In genomic region chr18:48776641-48777025, GRCh38 we compare ENCODE assay signal across 16 cellular contexts.
DNase-seq lines count a peak whose midpoint lies in the region; ATAC-seq, FAIRE-seq and TF ChIP-seq lines count a peak whose summit lies in the region.
"Had no signal": no experiment of that assay in that cellular context is flagged by ENCODE, and none has a peak within 500 bp of the region (broad histone marks: within the 10 kb centered on the region; RNA-seq: fewer than 3 reads in every experiment).

No MANE protein-coding gene starts in this region.

- no peak overlapping the region for H3K23ac ChIP-seq in trophoblast cell (ENCODE audit: low read length)

- no peak overlapping the region for H4K8ac ChIP-seq in trophoblast cell (ENCODE audit: low read depth, low read length)

- DNase-seq in GM12891 (ENCODE audit: insufficient read length, low spot score) (no peak), OCI-LY7 (ENCODE audit: low spot score) (no peak), fibroblast of peridontal ligament (ENCODE audit: extremely low read depth) (peak; percentile 20), trophoblast cell (no peak), SK-N-SH (no peak), T-cell (no peak), NCI-H69 (lab: John Stamatoyannopoulos, UW) (no peak)
- DNase-seq: GF-D8 had no signal

- no peak for TF ChIP-seq CTCF in OCI-LY7 (conservative IDR thresholded peaks at IDR 0.05; ENCODE audit: low read length)
- no peak for TF ChIP-seq CTCF in SK-N-SH (IDR thresholded peaks at IDR 0.05)

- H3K27ac Mint-ChIP-seq in T-cell = no peak overlapping the region
- H3K27ac Mint-ChIP-seq: activated CD4-positive, alpha-beta memory T cell treated with anti-CD3 and anti-CD28 coated beads, Interleukin-2, amount 10 ng/mL, durations not matched to agents 7 days and 5 days; CD8-positive, alpha-beta T cell; dendritic cell treated with granulocyte-macrophage colony-stimulating factor and Interleukin-4, amounts not matched to agents 40 ng/mL and 50 ng/mL, for 4 days; stimulated activated naive B cell treated with anti-CD40 and anti-IgM and Interleukin-4, amounts not matched to agents 10 μg/mL and 1 μg/mL and 100 μg/mL, for 72 hours had no signal

- no peak overlapping the region for H3K4me3 Mint-ChIP-seq in T-cell
- H3K4me3 Mint-ChIP-seq: activated CD4-positive, alpha-beta memory T cell treated with anti-CD3 and anti-CD28 coated beads, Interleukin-2, amount 10 ng/mL, durations not matched to agents 7 days and 5 days; CD8-positive, alpha-beta T cell; dendritic cell treated with granulocyte-macrophage colony-stimulating factor and Interleukin-4, amounts not matched to agents 40 ng/mL and 50 ng/mL, for 4 days; stimulated activated naive B cell treated with anti-CD40 and anti-IgM and Interleukin-4, amounts not matched to agents 10 μg/mL and 1 μg/mL and 100 μg/mL, for 72 hours had no signal

- H3K9me3 ChIP-seq in OCI-LY7 (ENCODE audit: low read length) (no peaks in the 10 kb centered on the region), trophoblast cell (ENCODE audit: insufficient read depth, low read depth, low read length) (no peaks in the 10 kb centered on the region), SK-N-SH (no peaks in the 10 kb centered on the region)
- H3K9me3 ChIP-seq: breast epithelium, thyroid gland had no signal

- no peaks in the 10 kb centered on the region for H3K9me3 Mint-ChIP-seq in T-cell
- H3K9me3 Mint-ChIP-seq: activated CD4-positive, alpha-beta memory T cell treated with anti-CD3 and anti-CD28 coated beads, Interleukin-2, amount 10 ng/mL, durations not matched to agents 7 days and 5 days; CD8-positive, alpha-beta T cell; dendritic cell treated with granulocyte-macrophage colony-stimulating factor and Interleukin-4, amounts not matched to agents 40 ng/mL and 50 ng/mL, for 4 days had no signal

- peak overlapping the region; percentile 67; the same call in 1 of the 2 replicates for H2AFZ ChIP-seq in OCI-LY7 (ENCODE audit: low read length)
- no peak overlapping the region for H2AFZ ChIP-seq in trophoblast cell (ENCODE audit: insufficient read depth, low read length, poor library complexity)
- no peak overlapping the region for H2AFZ ChIP-seq in SK-N-SH (ENCODE audit: low read depth)

- H3K27me3 ChIP-seq in trophoblast cell (ENCODE audit: insufficient read depth, low read length) = no peaks in the 10 kb centered on the region
- no peaks in the 10 kb centered on the region for H3K27me3 ChIP-seq in SK-N-SH (ENCODE audit: insufficient read depth)
- H3K27me3 ChIP-seq: breast epithelium, thyroid gland had no signal

- no peaks in the 10 kb centered on the region for H3K9me2 ChIP-seq in OCI-LY7 (ENCODE audit: insufficient read depth, low read length)
- H3K9me2 ChIP-seq in SK-N-SH = no peaks in the 10 kb centered on the region

- ATAC-seq in T-cell (replicated peaks in 1 of 4) (no peak), GM19351 (IDR thresholded peaks at IDR 0.05; ENCODE audit: unreplicated experiment) (no peak)

- CTCF ChIA-PET in OCI-LY7 (lab: Charles Lee; ENCODE audit: unreplicated experiment) = no interaction called here
- CTCF ChIA-PET in SK-N-SH (lab: Yijun Ruan, JAX) = interaction anchor here (0.6 to 2.7 kb wide), 41 partner anchors 8 to 422 kb away, joined by 3 to 21 read pairs (median 4); no protein-coding TSS in a partner anchor
- CTCF ChIA-PET in T-cell (lab: Charles Lee) = interaction anchor here (0.6 to 1.3 kb wide), 8 partner anchors 36 to 402 kb away, joined by 3 to 5 read pairs (median 4); no protein-coding TSS in a partner anchor

- H3K4me3 ChIP-seq in OCI-LY7 (ENCODE audit: low read depth, low read length, poor library complexity, severe bottlenecking) (no peak overlapping the region), trophoblast cell (ENCODE audit: low read depth, low read length) (no peak overlapping the region), SK-N-SH (ENCODE audit: low read depth in 2 of 2, low read length in 1 of 2) (no peak overlapping the region)
- H3K4me3 ChIP-seq: breast epithelium, K562, thyroid gland had no signal

- TF ChIP-seq EP300 in SK-N-SH (IDR thresholded peaks at IDR 0.05; ENCODE audit: borderline replicate concordance in 1 of 2, low read depth in 1 of 2, low read length in 1 of 2) = no peak

- H3K79me2 ChIP-seq in OCI-LY7 (ENCODE audit: insufficient read depth, low read depth, low read length) (no peaks in the 10 kb centered on the region), trophoblast cell (ENCODE audit: control insufficient read depth, insufficient read depth, low read length, poor library complexity) (peaks cover 4% of the 10 kb centered on the region), SK-N-SH (ENCODE audit: insufficient read depth) (peaks cover 50% of the 10 kb centered on the region)

- H3K14ac ChIP-seq in trophoblast cell (ENCODE audit: low read length) = no peak overlapping the region

- H3K36me3 ChIP-seq in OCI-LY7 (ENCODE audit: insufficient read depth, low read length) (no peaks in the 10 kb centered on the region), trophoblast cell (ENCODE audit: control insufficient read depth in 1 of 2, insufficient read depth in 2 of 2, low read length in 2 of 2) (peaks cover 0 to 2% of the 10 kb centered on the region in 2 experiments), SK-N-SH (replicated peaks in 1 of 2; ENCODE audit: control insufficient read depth in 1 of 2, insufficient read depth in 2 of 2, low read length in 1 of 2) (peaks cover 7 to 28% of the 10 kb centered on the region in 2 experiments)
- H3K36me3 ChIP-seq: breast epithelium, thyroid gland had no signal

- peak overlapping the region; percentile 4 for H2BK120ac ChIP-seq in trophoblast cell (ENCODE audit: insufficient read depth, low read length, poor library complexity)

- peaks cover 0 to 2% of the 10 kb centered on the region in 2 donors for H3K27me3 Mint-ChIP-seq in T-cell
- H3K27me3 Mint-ChIP-seq: activated CD4-positive, alpha-beta memory T cell treated with anti-CD3 and anti-CD28 coated beads, Interleukin-2, amount 10 ng/mL, durations not matched to agents 7 days and 5 days had no signal

- H2BK12ac ChIP-seq in trophoblast cell (ENCODE audit: low read length) = peak overlapping the region; percentile 3

- POLR2A ChIA-PET in OCI-LY7 (lab: Charles Lee) (no interaction called here), SK-N-SH (lab: Yijun Ruan, JAX) (interaction anchor here (1.6 kb wide), 1 partner anchor 175 kb away, joined by 5 read pairs; no protein-coding TSS in a partner anchor), T-cell (lab: Charles Lee) (no interaction called here)

- BruUV-seq in OCI-LY7 (replicated peaks; lab: Mats Ljungman, UMichigan) = no TSS peak

- H3K27ac ChIP-seq in OCI-LY7 (ENCODE audit: low read depth, low read length, poor library complexity, severe bottlenecking) (no peak overlapping the region), trophoblast cell (ENCODE audit: low read depth, low read length) (peak overlapping the region; percentile 2), SK-N-SH (ENCODE audit: low read depth in 2 of 2, low read length in 1 of 2) (peak overlapping the region in 1 of 2 experiments; percentile 58; a peak in 3 of 4 replicates)

- peaks cover 16% of the 10 kb centered on the region for H3F3A ChIP-seq in SK-N-SH (replicated peaks; ENCODE audit: insufficient read depth)

- WGBS in trophoblast cell (ENCODE audit: extremely low coverage, insufficient coverage, insufficient read length) = no CpG with 5 or more reads among the region's 6 CpGs
- WGBS in SK-N-SH (ENCODE audit: low lambda C conversion rate) = 73% methylated on average over 3 of the region's 6 CpGs

- H3K4me2 ChIP-seq in OCI-LY7 (ENCODE audit: low read length) (no peak overlapping the region), trophoblast cell (ENCODE audit: low read length) (no peak overlapping the region), SK-N-SH (no peak overlapping the region)

- peaks cover 31% of the 10 kb centered on the region for H3K4me1 ChIP-seq in OCI-LY7 (ENCODE audit: insufficient read depth, low read length, poor library complexity, severe bottlenecking)
- H3K4me1 ChIP-seq in trophoblast cell (ENCODE audit: control insufficient read depth in 1 of 2, insufficient read depth in 2 of 2, low read length in 2 of 2) = peaks cover 35 to 37% of the 10 kb centered on the region in 2 experiments
- peaks cover 28 to 53% of the 10 kb centered on the region in 2 experiments for H3K4me1 ChIP-seq in SK-N-SH (ENCODE audit: control insufficient read depth in 1 of 2, insufficient read depth in 2 of 2, low read depth in 1 of 2, low read length in 1 of 2)

- H4K20me1 ChIP-seq in OCI-LY7 (ENCODE audit: insufficient read depth, low read length) (no peaks in the 10 kb centered on the region), SK-N-SH (ENCODE audit: insufficient read depth) (0 out of 2 replicates have a peak, but pooled peaks cover 4% of the 10 kb centered on the region)

- H2BK5ac ChIP-seq in trophoblast cell (ENCODE audit: low read depth, low read length, poor library complexity) = peak overlapping the region; percentile 24

- TF ChIP-seq POLR2A in GM12891 (IDR thresholded peaks at IDR 0.05; ENCODE audit: low read depth, low read length) = no peak

- peak overlapping the region; percentile 27 for H4K91ac ChIP-seq in trophoblast cell (ENCODE audit: low read depth, low read length)

- peaks cover 0 to 12% (median 4%) of the 10 kb centered on the region in 3 donors for H3K4me1 Mint-ChIP-seq in T-cell

- TF ChIP-seq RAD21 in SK-N-SH (IDR thresholded peaks at IDR 0.05; ENCODE audit: low read length) = no peak

- no peak overlapping the region for H3K4ac ChIP-seq in trophoblast cell (ENCODE audit: low read depth, low read length)

- intact Hi-C loops in OCI-LY7 (cut with micrococcal nuclease; ENCODE audit: unreplicated experiment) = loop anchor here (1.0 to 5.0 kb wide), 4 partner anchors 121 to 246 kb away; partner anchors contain the start of gene SMAD7

- peak overlapping the region; percentile 12 for H2AK5ac ChIP-seq in trophoblast cell (ENCODE audit: low read length)

- no peaks in the 10 kb centered on the region for H3K36me3 Mint-ChIP-seq in T-cell
- H3K36me3 Mint-ChIP-seq: CD8-positive, alpha-beta T cell had no signal

- no peak overlapping the region for H4K12ac ChIP-seq in trophoblast cell (ENCODE audit: low read depth, low read length)

- H3K9ac ChIP-seq in trophoblast cell (ENCODE audit: low read length) (no peak overlapping the region), SK-N-SH (no peak overlapping the region)

- peak; percentile 5 for FAIRE-seq in GM12891 (lab: Jason Lieb, UNC)

- H3K79me1 ChIP-seq in trophoblast cell (ENCODE audit: low read length) = peaks cover 42% of the 10 kb centered on the region

- no peak overlapping the region for H3K18ac ChIP-seq in trophoblast cell (ENCODE audit: low read length)

TF ChIP-seq in GM12891, 5 proteins besides CTCF, POLR2A, EP300 and RAD21 (continues in another document):
- TF ChIP-seq TAF1 (IDR thresholded peaks at IDR 0.05; ENCODE audit: low read depth, low read length) (no peak), POLR2AphosphoS5 (IDR thresholded peaks at IDR 0.05; ENCODE audit: low read depth, low read length) (no peak), SPI1 (IDR thresholded peaks at IDR 0.05; ENCODE audit: low read depth, low read length) (no peak), POU2F2 (IDR thresholded peaks at IDR 0.05; ENCODE audit: low read depth, low read length) (no peak)

TF ChIP-seq in SK-N-SH, 30 proteins besides CTCF, POLR2A, EP300 and RAD21 (continues in another document):
- TF ChIP-seq ELF1 (IDR thresholded peaks at IDR 0.05) = no peak
